1 cellular context compared by ENCODE assay signal in genomic region chr10:71708897-71709882, GRCh38.
TF ChIP-seq lines count a peak whose summit lies in the region.

No MANE protein-coding gene starts in this region.

TF ChIP-seq in HCT116, 20 proteins besides CTCF, POLR2A, EP300 and RAD21:
- no peak for TF ChIP-seq CEBPB (IDR thresholded peaks at IDR 0.05; ENCODE audit: low read depth)
- no peak for TF ChIP-seq YY1 (IDR thresholded peaks at IDR 0.05; ENCODE audit: extremely low read depth, insufficient replicate concordance, low read depth, low read length)
- no peak for TF ChIP-seq ATF3 (IDR thresholded peaks at IDR 0.05)
- TF ChIP-seq, protein P1, sequence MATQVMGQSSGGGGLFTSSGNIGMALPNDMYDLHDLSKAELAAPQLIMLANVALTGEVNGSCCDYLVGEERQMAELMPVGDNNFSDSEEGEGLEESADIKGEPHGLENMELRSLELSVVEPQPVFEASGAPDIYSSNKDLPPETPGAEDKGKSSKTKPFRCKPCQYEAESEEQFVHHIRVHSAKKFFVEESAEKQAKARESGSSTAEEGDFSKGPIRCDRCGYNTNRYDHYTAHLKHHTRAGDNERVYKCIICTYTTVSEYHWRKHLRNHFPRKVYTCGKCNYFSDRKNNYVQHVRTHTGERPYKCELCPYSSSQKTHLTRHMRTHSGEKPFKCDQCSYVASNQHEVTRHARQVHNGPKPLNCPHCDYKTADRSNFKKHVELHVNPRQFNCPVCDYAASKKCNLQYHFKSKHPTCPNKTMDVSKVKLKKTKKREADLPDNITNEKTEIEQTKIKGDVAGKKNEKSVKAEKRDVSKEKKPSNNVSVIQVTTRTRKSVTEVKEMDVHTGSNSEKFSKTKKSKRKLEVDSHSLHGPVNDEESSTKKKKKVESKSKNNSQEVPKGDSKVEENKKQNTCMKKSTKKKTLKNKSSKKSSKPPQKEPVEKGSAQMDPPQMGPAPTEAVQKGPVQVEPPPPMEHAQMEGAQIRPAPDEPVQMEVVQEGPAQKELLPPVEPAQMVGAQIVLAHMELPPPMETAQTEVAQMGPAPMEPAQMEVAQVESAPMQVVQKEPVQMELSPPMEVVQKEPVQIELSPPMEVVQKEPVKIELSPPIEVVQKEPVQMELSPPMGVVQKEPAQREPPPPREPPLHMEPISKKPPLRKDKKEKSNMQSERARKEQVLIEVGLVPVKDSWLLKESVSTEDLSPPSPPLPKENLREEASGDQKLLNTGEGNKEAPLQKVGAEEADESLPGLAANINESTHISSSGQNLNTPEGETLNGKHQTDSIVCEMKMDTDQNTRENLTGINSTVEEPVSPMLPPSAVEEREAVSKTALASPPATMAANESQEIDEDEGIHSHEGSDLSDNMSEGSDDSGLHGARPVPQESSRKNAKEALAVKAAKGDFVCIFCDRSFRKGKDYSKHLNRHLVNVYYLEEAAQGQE (IDR thresholded peaks at IDR 0.05; ENCODE audit: low read depth): no peak
- TF ChIP-seq, protein P2, sequence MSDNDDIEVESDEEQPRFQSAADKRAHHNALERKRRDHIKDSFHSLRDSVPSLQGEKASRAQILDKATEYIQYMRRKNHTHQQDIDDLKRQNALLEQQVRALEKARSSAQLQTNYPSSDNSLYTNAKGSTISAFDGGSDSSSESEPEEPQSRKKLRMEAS (IDR thresholded peaks at IDR 0.05): no peak
- TF ChIP-seq SRF (IDR thresholded peaks at IDR 0.05; ENCODE audit: low read depth): no peak
